In the genomic region with DNA sequence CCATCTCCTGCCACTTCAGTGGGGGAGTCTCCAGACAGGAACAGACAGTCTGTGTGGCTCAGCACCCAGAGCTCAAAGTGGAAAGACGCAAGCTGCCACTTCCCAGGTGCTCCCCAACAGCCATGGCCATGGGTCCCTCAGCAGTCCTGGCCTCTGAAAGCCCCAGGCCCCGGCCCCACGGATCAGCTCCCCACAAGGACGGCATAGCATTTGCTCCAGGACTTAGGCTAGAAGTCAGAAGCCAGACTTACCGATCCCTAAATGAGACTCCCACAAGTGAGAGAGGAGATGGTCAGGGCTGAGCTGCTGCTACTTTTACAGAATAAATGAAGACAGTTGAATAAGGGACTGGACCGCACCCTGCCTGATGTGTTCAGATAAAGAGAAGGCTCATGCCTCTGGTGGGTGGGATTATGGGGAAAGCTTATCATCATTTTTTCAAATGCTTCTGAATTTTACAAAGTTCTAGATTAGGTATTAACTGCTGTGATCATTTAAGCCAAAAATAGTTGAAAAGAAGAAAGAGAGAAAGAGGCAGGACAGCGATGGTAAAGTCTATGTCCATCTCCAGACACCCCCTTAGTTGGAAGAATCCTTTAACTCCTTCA, we compare ENCODE assay signal across 1 cellular context.
TF ChIP-seq lines count a peak whose summit lies in the region.

No MANE protein-coding gene starts in this region.

TF ChIP-seq in K562, 482 proteins besides CTCF, POLR2A, EP300 and RAD21 (continued from another document and continues in another):
- TF ChIP-seq, protein P1, sequence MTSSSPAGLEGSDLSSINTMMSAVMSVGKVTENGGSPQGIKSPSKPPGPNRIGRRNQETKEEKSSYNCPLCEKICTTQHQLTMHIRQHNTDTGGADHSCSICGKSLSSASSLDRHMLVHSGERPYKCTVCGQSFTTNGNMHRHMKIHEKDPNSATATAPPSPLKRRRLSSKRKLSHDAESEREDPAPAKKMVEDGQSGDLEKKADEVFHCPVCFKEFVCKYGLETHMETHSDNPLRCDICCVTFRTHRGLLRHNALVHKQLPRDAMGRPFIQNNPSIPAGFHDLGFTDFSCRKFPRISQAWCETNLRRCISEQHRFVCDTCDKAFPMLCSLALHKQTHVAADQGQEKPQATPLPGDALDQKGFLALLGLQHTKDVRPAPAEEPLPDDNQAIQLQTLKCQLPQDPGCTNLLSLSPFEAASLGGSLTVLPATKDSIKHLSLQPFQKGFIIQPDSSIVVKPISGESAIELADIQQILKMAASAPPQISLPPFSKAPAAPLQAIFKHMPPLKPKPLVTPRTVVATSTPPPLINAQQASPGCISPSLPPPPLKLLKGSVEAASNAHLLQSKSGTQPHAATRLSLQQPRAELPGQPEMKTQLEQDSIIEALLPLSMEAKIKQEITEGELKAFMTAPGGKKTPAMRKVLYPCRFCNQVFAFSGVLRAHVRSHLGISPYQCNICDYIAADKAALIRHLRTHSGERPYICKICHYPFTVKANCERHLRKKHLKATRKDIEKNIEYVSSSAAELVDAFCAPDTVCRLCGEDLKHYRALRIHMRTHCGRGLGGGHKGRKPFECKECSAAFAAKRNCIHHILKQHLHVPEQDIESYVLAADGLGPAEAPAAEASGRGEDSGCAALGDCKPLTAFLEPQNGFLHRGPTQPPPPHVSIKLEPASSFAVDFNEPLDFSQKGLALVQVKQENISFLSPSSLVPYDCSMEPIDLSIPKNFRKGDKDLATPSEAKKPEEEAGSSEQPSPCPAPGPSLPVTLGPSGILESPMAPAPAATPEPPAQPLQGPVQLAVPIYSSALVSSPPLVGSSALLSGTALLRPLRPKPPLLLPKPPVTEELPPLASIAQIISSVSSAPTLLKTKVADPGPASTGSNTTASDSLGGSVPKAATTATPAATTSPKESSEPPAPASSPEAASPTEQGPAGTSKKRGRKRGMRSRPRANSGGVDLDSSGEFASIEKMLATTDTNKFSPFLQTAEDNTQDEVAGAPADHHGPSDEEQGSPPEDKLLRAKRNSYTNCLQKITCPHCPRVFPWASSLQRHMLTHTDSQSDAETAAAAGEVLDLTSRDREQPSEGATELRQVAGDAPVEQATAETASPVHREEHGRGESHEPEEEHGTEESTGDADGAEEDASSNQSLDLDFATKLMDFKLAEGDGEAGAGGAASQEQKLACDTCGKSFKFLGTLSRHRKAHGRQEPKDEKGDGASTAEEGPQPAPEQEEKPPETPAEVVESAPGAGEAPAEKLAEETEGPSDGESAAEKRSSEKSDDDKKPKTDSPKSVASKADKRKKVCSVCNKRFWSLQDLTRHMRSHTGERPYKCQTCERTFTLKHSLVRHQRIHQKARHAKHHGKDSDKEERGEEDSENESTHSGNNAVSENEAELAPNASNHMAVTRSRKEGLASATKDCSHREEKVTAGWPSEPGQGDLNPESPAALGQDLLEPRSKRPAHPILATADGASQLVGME (CRISPR knock-in tag; IDR thresholded peaks at IDR 0.05): no peak
- no peak for TF ChIP-seq CBFB (CRISPR knock-in tag; IDR thresholded peaks at IDR 0.05)
- TF ChIP-seq, protein P2, sequence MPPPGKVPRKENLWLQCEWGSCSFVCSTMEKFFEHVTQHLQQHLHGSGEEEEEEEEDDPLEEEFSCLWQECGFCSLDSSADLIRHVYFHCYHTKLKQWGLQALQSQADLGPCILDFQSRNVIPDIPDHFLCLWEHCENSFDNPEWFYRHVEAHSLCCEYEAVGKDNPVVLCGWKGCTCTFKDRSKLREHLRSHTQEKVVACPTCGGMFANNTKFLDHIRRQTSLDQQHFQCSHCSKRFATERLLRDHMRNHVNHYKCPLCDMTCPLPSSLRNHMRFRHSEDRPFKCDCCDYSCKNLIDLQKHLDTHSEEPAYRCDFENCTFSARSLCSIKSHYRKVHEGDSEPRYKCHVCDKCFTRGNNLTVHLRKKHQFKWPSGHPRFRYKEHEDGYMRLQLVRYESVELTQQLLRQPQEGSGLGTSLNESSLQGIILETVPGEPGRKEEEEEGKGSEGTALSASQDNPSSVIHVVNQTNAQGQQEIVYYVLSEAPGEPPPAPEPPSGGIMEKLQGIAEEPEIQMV (tag; conservative IDR thresholded peaks at IDR 0.05; ENCODE audit: low read depth): no peak
- no peak for TF ChIP-seq THRAP3 (IDR thresholded peaks at IDR 0.05; ENCODE audit: borderline replicate concordance)
- TF ChIP-seq, protein P3, sequence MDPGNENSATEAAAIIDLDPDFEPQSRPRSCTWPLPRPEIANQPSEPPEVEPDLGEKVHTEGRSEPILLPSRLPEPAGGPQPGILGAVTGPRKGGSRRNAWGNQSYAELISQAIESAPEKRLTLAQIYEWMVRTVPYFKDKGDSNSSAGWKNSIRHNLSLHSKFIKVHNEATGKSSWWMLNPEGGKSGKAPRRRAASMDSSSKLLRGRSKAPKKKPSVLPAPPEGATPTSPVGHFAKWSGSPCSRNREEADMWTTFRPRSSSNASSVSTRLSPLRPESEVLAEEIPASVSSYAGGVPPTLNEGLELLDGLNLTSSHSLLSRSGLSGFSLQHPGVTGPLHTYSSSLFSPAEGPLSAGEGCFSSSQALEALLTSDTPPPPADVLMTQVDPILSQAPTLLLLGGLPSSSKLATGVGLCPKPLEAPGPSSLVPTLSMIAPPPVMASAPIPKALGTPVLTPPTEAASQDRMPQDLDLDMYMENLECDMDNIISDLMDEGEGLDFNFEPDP (CRISPR knock-in tag; IDR thresholded peaks at IDR 0.05): no peak
- TF ChIP-seq BHLHE40 (IDR thresholded peaks at IDR 0.05; ENCODE audit: low read length): no peak; the same call in 1 of the 2 replicates
- TF ChIP-seq HNRNPLL (IDR thresholded peaks at IDR 0.05; ENCODE audit: low read depth, low read length, poor library complexity, severe bottlenecking): no peak
- TF ChIP-seq, protein P4, sequence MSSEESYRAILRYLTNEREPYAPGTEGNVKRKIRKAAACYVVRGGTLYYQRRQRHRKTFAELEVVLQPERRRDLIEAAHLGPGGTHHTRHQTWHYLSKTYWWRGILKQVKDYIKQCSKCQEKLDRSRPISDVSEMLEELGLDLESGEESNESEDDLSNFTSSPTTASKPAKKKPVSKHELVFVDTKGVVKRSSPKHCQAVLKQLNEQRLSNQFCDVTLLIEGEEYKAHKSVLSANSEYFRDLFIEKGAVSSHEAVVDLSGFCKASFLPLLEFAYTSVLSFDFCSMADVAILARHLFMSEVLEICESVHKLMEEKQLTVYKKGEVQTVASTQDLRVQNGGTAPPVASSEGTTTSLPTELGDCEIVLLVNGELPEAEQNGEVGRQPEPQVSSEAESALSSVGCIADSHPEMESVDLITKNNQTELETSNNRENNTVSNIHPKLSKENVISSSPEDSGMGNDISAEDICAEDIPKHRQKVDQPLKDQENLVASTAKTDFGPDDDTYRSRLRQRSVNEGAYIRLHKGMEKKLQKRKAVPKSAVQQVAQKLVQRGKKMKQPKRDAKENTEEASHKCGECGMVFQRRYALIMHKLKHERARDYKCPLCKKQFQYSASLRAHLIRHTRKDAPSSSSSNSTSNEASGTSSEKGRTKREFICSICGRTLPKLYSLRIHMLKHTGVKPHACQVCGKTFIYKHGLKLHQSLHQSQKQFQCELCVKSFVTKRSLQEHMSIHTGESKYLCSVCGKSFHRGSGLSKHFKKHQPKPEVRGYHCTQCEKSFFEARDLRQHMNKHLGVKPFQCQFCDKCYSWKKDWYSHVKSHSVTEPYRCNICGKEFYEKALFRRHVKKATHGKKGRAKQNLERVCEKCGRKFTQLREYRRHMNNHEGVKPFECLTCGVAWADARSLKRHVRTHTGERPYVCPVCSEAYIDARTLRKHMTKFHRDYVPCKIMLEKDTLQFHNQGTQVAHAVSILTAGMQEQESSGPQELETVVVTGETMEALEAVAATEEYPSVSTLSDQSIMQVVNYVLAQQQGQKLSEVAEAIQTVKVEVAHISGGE (CRISPR knock-in tag; IDR thresholded peaks at IDR 0.05): 0 out of 6 replicates have a peak, but pooled peaks of 1 of the 3 experiments have one; percentile 44
- TF ChIP-seq SAFB (IDR thresholded peaks at IDR 0.05; ENCODE audit: borderline replicate concordance, low read depth, low read length): no peak
- peak in 1 of 3 experiments; percentile 8 for TF ChIP-seq YY1 (IDR thresholded peaks at IDR 0.05; ENCODE audit: borderline replicate concordance in 1 of 3, control insufficient read depth in 1 of 3, extremely low read depth in 1 of 3, insufficient read depth in 3 of 3, insufficient read length in 1 of 3, insufficient replicate concordance in 2 of 3, low read depth in 1 of 3, low read length in 2 of 3)
- 0 out of 2 replicates have a peak, but pooled peaks have one; percentile 17 for TF ChIP-seq MEF2D (tag; conservative IDR thresholded peaks at IDR 0.05; ENCODE audit: low read depth)
- TF ChIP-seq NFE2L1 (tag; IDR thresholded peaks at IDR 0.05; ENCODE audit: borderline replicate concordance, low read depth): no peak
- no peak for TF ChIP-seq HMGXB4 (CRISPR knock-in tag; IDR thresholded peaks at IDR 0.05)
- no peak for TF ChIP-seq NR1H2 (CRISPR knock-in tag; IDR thresholded peaks at IDR 0.05)
- TF ChIP-seq FOSL1 (tag; conservative IDR thresholded peaks at IDR 0.05): no peak
- TF ChIP-seq, protein P5, sequence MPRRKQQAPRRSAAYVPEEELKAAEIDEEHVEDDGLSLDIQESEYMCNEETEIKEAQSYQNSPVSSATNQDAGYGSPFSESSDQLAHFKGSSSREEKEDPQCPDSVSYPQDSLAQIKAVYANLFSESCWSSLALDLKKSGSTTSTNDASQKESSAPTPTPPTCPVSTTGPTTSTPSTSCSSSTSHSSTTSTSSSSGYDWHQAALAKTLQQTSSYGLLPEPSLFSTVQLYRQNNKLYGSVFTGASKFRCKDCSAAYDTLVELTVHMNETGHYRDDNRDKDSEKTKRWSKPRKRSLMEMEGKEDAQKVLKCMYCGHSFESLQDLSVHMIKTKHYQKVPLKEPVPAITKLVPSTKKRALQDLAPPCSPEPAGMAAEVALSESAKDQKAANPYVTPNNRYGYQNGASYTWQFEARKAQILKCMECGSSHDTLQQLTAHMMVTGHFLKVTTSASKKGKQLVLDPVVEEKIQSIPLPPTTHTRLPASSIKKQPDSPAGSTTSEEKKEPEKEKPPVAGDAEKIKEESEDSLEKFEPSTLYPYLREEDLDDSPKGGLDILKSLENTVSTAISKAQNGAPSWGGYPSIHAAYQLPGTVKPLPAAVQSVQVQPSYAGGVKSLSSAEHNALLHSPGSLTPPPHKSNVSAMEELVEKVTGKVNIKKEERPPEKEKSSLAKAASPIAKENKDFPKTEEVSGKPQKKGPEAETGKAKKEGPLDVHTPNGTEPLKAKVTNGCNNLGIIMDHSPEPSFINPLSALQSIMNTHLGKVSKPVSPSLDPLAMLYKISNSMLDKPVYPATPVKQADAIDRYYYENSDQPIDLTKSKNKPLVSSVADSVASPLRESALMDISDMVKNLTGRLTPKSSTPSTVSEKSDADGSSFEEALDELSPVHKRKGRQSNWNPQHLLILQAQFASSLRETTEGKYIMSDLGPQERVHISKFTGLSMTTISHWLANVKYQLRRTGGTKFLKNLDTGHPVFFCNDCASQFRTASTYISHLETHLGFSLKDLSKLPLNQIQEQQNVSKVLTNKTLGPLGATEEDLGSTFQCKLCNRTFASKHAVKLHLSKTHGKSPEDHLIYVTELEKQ (CRISPR knock-in tag; IDR thresholded peaks at IDR 0.05): no peak
- TF ChIP-seq IFI16 (CRISPR knock-in tag; IDR thresholded peaks at IDR 0.05): no peak
- no peak for TF ChIP-seq E2F4 (CRISPR knock-in tag; IDR thresholded peaks at IDR 0.05; ENCODE audit: low read depth)
- TF ChIP-seq HDAC1 (IDR thresholded peaks at IDR 0.05): peak in 1 of 2 experiments; percentile 45; a peak in 1 of 4 replicates
- TF ChIP-seq, protein P6, sequence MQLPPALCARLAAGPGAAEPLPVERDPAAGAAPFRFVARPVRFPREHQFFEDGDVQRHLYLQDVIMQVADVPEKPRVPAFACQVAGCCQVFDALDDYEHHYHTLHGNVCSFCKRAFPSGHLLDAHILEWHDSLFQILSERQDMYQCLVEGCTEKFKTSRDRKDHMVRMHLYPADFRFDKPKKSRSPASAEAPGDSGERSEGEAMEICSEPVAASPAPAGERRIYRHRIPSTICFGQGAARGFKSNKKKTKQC (CRISPR knock-in tag; IDR thresholded peaks at IDR 0.05): no peak
- no peak for TF ChIP-seq CHD1 (IDR thresholded peaks at IDR 0.05; ENCODE audit: low read length)
- TF ChIP-seq MTF1 (CRISPR knock-in tag; IDR thresholded peaks at IDR 0.05; ENCODE audit: borderline replicate concordance): no peak
- no peak for TF ChIP-seq SFPQ (IDR thresholded peaks at IDR 0.05; ENCODE audit: low read depth, low read length)
- TF ChIP-seq GTF2F1 (IDR thresholded peaks at IDR 0.05; ENCODE audit: low read depth, low read length): no peak
- TF ChIP-seq TCF3 (CRISPR knock-in tag; IDR thresholded peaks at IDR 0.05): peak; percentile 87
